Comparison of ENCODE assay signal across 8 cellular contexts in genomic region chr9:111630182-111631070, GRCh38. TPM values are rescaled to one million over a fixed set of nuclear protein-coding genes. Genes with fewer than 3 reads are reported as not detected.
DNase-seq lines count a peak whose midpoint lies in the region; ATAC-seq and TF ChIP-seq lines count a peak whose summit lies in the region.

No MANE protein-coding gene starts in this region.

- H3K27me3 Mint-ChIP-seq in activated naive CD8-positive, alpha-beta T cell = no peaks in the 10 kb centered on the region
- H3K27me3 Mint-ChIP-seq in immature natural killer cell (ENCODE audit: low read depth in 3 of 3) = peaks cover 5 to 10% (median 5%) of the 10 kb centered on the region in 3 donors

- H3K27ac ChIP-seq in AG04450 (ENCODE audit: low read depth, low read length) (no peak overlapping the region), subcutaneous abdominal adipose tissue (ENCODE audit: low read depth, low read length) (no peak overlapping the region)

- peak overlapping the region; percentile 93 for H3K27ac Mint-ChIP-seq in activated naive CD8-positive, alpha-beta T cell
- peak overlapping the region; percentile 88 to 92 (median 90) for H3K27ac Mint-ChIP-seq in immature natural killer cell

- H3K4me1 Mint-ChIP-seq in activated naive CD8-positive, alpha-beta T cell (ENCODE audit: low read depth) = peaks cover 41% of the 10 kb centered on the region
- H3K4me1 Mint-ChIP-seq in immature natural killer cell = peaks cover 33 to 48% of the 10 kb centered on the region in 2 donors

- no peaks in the 10 kb centered on the region for H3K27me3 ChIP-seq in AG04450 (ENCODE audit: control insufficient read depth, insufficient read depth, low read length)
- no peaks in the 10 kb centered on the region for H3K27me3 ChIP-seq in subcutaneous abdominal adipose tissue (ENCODE audit: control insufficient read depth in 5 of 5, insufficient read depth in 4 of 5, low read length in 5 of 5)

- H3K9me3 ChIP-seq in AG04450 (ENCODE audit: control insufficient read depth, insufficient read depth, low read length) (no peaks in the 10 kb centered on the region), subcutaneous abdominal adipose tissue (ENCODE audit: control insufficient read depth in 5 of 5, low read length in 5 of 5) (no peaks in the 10 kb centered on the region)

- DNase-seq in AG04450 (ENCODE audit: low read depth, low spot score) = no peak
- DNase-seq in immature natural killer cell = no peak
- DNase-seq in Ammon's horn (ENCODE audit: low spot score) = no peak
- DNase-seq in DMS153 (lab: John Stamatoyannopoulos, UW) = no peak

- peak overlapping the region; percentile 12 to 98 (median 96) for H3K9ac ChIP-seq in subcutaneous abdominal adipose tissue (ENCODE audit: low read length in 5 of 5)

- H3K4me3 Mint-ChIP-seq in activated naive CD8-positive, alpha-beta T cell = peak overlapping the region; percentile 98
- peak overlapping the region; percentile 93 to 100 (median 96) for H3K4me3 Mint-ChIP-seq in immature natural killer cell

- CTCF ChIA-PET in AG04450 (lab: Charles Lee) = no interaction called here

- peaks cover 3% of the 10 kb centered on the region for H3K36me3 Mint-ChIP-seq in activated naive CD8-positive, alpha-beta T cell
- H3K36me3 Mint-ChIP-seq in immature natural killer cell = no peaks in the 10 kb centered on the region

- H3K4me3 ChIP-seq in AG04450 (ENCODE audit: low read depth, low read length) (peak overlapping the region; percentile 92), subcutaneous abdominal adipose tissue (ENCODE audit: low read depth in 1 of 5, low read length in 5 of 5) (peak overlapping the region; percentile 72 to 98 (median 92))

- POLR2A ChIA-PET in AG04450 (lab: Yijun Ruan, JAX) = interaction anchor here (0.6 to 1.8 kb wide), 13 partner anchors 12 to 749 kb away, joined by 3 to 13 read pairs (median 4); partner anchors contain the start of genes GNG10, HSDL2, PTGR1 and ZNF483

- H3K36me3 ChIP-seq in subcutaneous abdominal adipose tissue (ENCODE audit: control insufficient read depth in 5 of 5, insufficient read depth in 5 of 5, low read length in 5 of 5) = no peaks in the 10 kb centered on the region

- TF ChIP-seq CTCF in AG04450 (IDR thresholded peaks at IDR 0.05; ENCODE audit: low read depth, low read length) = no peak

- ATAC-seq in GM19035 (IDR thresholded peaks at IDR 0.05; ENCODE audit: unreplicated experiment) = peak; percentile 28
- peak; percentile 28 for ATAC-seq in HG03196 (IDR thresholded peaks at IDR 0.05; ENCODE audit: unreplicated experiment)

- peaks cover 0 to 41% (median 39%) of the 10 kb centered on the region in 5 donors for H3K4me1 ChIP-seq in subcutaneous abdominal adipose tissue (ENCODE audit: control insufficient read depth in 5 of 5, insufficient read depth in 5 of 5, low read length in 5 of 5)

- H3K9me3 Mint-ChIP-seq in activated naive CD8-positive, alpha-beta T cell (ENCODE audit: low read depth) = no peaks in the 10 kb centered on the region
- H3K9me3 Mint-ChIP-seq in immature natural killer cell = no peaks in the 10 kb centered on the region

RNA-seq across cellular contexts. Expression of gene DNAJC25, which starts 0.7 kb away (rescaled TPM):
- 9.6 and 14.1 TPM in 2 replicates for polyA plus RNA-seq in AG04450 (2011; rRNA removed)
- polyA minus RNA-seq in AG04450 (2011; rRNA and poly(A)+ RNA removed) = 2.1 and 3.5 TPM in 2 replicates
- 1 to 10 TPM; 2.1 to 7.7 (median 2.6) TPM for polyA plus RNA-seq in immature natural killer cell

RNA-seq across cellular contexts. Expression of gene GNG10, which starts 31.0 kb away (rescaled TPM):
- polyA plus RNA-seq in AG04450 (2011; rRNA removed) = 87.6 and 108 TPM in 2 replicates
- 12.3 and 13.1 TPM in 2 replicates for polyA minus RNA-seq in AG04450 (2011; rRNA and poly(A)+ RNA removed)
- 10 to 100 TPM; 18.3 to 30.1 (median 28.2) TPM for polyA plus RNA-seq in immature natural killer cell

RNA-seq across cellular contexts. Expression of gene PTGR1, which starts 31.0 kb away (rescaled TPM):
- polyA plus RNA-seq in AG04450 (2011; rRNA removed) = 140 and 173 TPM in 2 replicates
- 80.8 and 98.8 TPM in 2 replicates for polyA minus RNA-seq in AG04450 (2011; rRNA and poly(A)+ RNA removed)
- under 1 TPM in 1 of 3 donors, not detected in 2; 0.34 TPM for polyA plus RNA-seq in immature natural killer cell

Comparison
In these comparisons a context has a peak if more than half of its experiments do, and no peak if none do; other contexts are left out.
1. RNA of gene PTGR1, which starts 31.0 kb away (polyA plus RNA-seq): 140 to 173 TPM in AG04450; 0.34 TPM in immature natural killer cell; every median in the first group is over 100 times any median in the second.